ENCODE assay signal across 22 cellular contexts in the genomic region with DNA sequence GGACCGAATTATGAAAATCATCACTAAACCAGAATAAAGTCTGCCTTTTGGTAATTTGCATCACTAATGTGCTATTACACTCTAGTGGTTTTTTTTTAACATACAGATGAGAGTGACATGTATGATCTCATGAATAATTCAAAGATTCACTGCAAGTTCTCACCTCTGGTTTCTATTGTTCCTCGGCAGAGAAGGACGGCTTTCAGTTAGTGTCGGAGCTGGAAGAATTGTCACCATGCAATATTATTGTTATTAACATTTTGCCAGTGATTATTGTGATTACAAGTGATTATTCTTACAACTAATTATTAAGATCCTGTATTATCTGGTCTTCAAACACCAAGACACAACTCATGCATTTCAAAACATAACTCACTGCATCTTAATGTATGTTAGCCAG.
DNase-seq lines count a peak whose midpoint lies in the region; ATAC-seq and TF ChIP-seq lines count a peak whose summit lies in the region.
"Had no signal": no experiment of that assay in that cellular context is flagged by ENCODE, and none has a peak within 500 bp of the region (broad histone marks: within the 10 kb centered on the region; RNA-seq: fewer than 3 reads in every experiment).

No MANE protein-coding gene starts in this region.

- H3K27me3 Mint-ChIP-seq in natural killer cell treated with Interleukin-12 subunit alpha and Interleukin-12 subunit beta and Interleukin-15 and Interleukin-18, amount 100 ng/mL, for 72 hours, result no peaks in the 10 kb centered on the region
- H3K27me3 Mint-ChIP-seq: CD4-positive, alpha-beta T cell had no signal

- no peaks in the 10 kb centered on the region for H3K9me2 ChIP-seq in neural cell (ENCODE audit: insufficient read depth, low read length)

- ATAC-seq in natural killer cell treated with Interleukin-12 subunit alpha and Interleukin-12 subunit beta and Interleukin-15 and Interleukin-18, amount 100 ng/mL, for 72 hours, result no peak
- ATAC-seq: A549 had no signal

- H3K79me2 ChIP-seq in OCI-LY3 (ENCODE audit: low read length) (no peaks in the 10 kb centered on the region), neural cell (replicated peaks; ENCODE audit: insufficient read depth, low read length) (peaks cover 36% of the 10 kb centered on the region)

- H4K20me1 ChIP-seq in OCI-LY3 (ENCODE audit: insufficient read depth, low read length) (no peaks in the 10 kb centered on the region), neural cell (ENCODE audit: insufficient read depth) (no peaks in the 10 kb centered on the region)
- H4K20me1 ChIP-seq: BLaER1 treated with 17β-estradiol and CSF1 and Interleukin-3, amounts not matched to agents 10 nM and 100 nM had no signal

- H3K9ac ChIP-seq in OCI-LY3 (ENCODE audit: low read length), result no peak overlapping the region
- peak overlapping the region; percentile 60 for H3K9ac ChIP-seq in neural cell (ENCODE audit: low read length)
- H3K9ac ChIP-seq: BLaER1 treated with 17β-estradiol and CSF1 and Interleukin-3, amounts not matched to agents 10 nM and 100 nM had no signal

- H3K9me3 ChIP-seq in OCI-LY3 (ENCODE audit: insufficient read depth, low read length) (no peaks in the 10 kb centered on the region), neural cell (ENCODE audit: low read length) (no peaks in the 10 kb centered on the region)
- H3K9me3 ChIP-seq: A549; BE2C; BLaER1 treated with 17β-estradiol and CSF1 and Interleukin-3, amounts not matched to agents 10 nM and 100 nM; HAP-1 had no signal

- H3K27ac Mint-ChIP-seq in natural killer cell treated with Interleukin-12 subunit alpha and Interleukin-12 subunit beta and Interleukin-15 and Interleukin-18, amount 100 ng/mL, for 72 hours, result peak overlapping the region in 1 of 2 donors; percentile 78
- H3K27ac Mint-ChIP-seq: CD14-positive monocyte; CD4-positive, alpha-beta T cell; CD8-positive, alpha-beta memory T cell; HFFc6 had no signal

- H3K27ac ChIP-seq in OCI-LY3 (ENCODE audit: low read length), result no peak overlapping the region
- H3K27ac ChIP-seq in neural cell (ENCODE audit: low read length), result peak overlapping the region; percentile 96
- H3K27ac ChIP-seq: A549; BLaER1 treated with 17β-estradiol and CSF1 and Interleukin-3, amounts not matched to agents 10 nM and 100 nM had no signal

- peak; percentile 74 for TF ChIP-seq EP300 in neural cell (conservative IDR thresholded peaks at IDR 0.05; ENCODE audit: poor library complexity, severe bottlenecking)

- H3K27me3 ChIP-seq in OCI-LY3 (ENCODE audit: low read depth, low read length) (no peaks in the 10 kb centered on the region), neural cell (ENCODE audit: insufficient read depth, low read depth, low read length) (no peaks in the 10 kb centered on the region)
- H3K27me3 ChIP-seq: BE2C; BLaER1 treated with 17β-estradiol and CSF1 and Interleukin-3, amounts not matched to agents 10 nM and 100 nM had no signal

- peak; percentile 55 for TF ChIP-seq RAD21 in neural cell (conservative IDR thresholded peaks at IDR 0.05)

- peaks cover 39% of the 10 kb centered on the region for H3K4me1 ChIP-seq in OCI-LY3 (ENCODE audit: low read length)
- H3K4me1 ChIP-seq: HAP-1 had no signal

- H3K9me3 Mint-ChIP-seq in natural killer cell treated with Interleukin-12 subunit alpha and Interleukin-12 subunit beta and Interleukin-15 and Interleukin-18, amount 100 ng/mL, for 72 hours, result no peaks in the 10 kb centered on the region
- H3K9me3 Mint-ChIP-seq: CD14-positive monocyte; CD4-positive, alpha-beta T cell; CD8-positive, alpha-beta memory T cell; HFFc6 had no signal

- peaks cover 11% of the 10 kb centered on the region for H3F3A ChIP-seq in neural cell (ENCODE audit: insufficient read depth, low read length, poor library complexity, severe bottlenecking)

- DNase-seq in NCI-H1048 (lab: John Stamatoyannopoulos, UW) (peak; percentile 47), KG1 (lab: John Stamatoyannopoulos, UW) (no peak), DMS114 treated with DMSO at 0.1 percent for 48 hours (lab: John Stamatoyannopoulos, UW; ENCODE audit: unreplicated experiment) (no peak)
- DNase-seq in natural killer cell treated with Interleukin-12 subunit alpha and Interleukin-12 subunit beta and Interleukin-15 and Interleukin-18, amount 100 ng/mL, for 72 hours (ENCODE audit: low spot score), result no peak
- DNase-seq: 8988T; ACHN; AML-193; BE2C; CD4-positive, alpha-beta T cell; CD8-positive, alpha-beta memory T cell; DMS 273 treated with DMSO at 0.1 percent for 48 hours; DMS53; DMS79 treated with DMSO at 0.1 percent for 48 hours; GF-D8; GOT3; HFFc6 had no signal

- H3K36me3 ChIP-seq in OCI-LY3 (replicated peaks; ENCODE audit: low read depth, low read length) (no peaks in the 10 kb centered on the region), neural cell (ENCODE audit: insufficient read depth, low read length) (no peaks in the 10 kb centered on the region)
- H3K36me3 ChIP-seq: BE2C; BLaER1 treated with 17β-estradiol and CSF1 and Interleukin-3, amounts not matched to agents 10 nM and 100 nM; HAP-1 had no signal

- peak overlapping the region; percentile 44 for H3K4me2 ChIP-seq in OCI-LY3 (ENCODE audit: low read length)
- H3K4me2 ChIP-seq in neural cell (ENCODE audit: low read length), result peak overlapping the region; percentile 49
- H3K4me2 ChIP-seq: A549; BLaER1 treated with 17β-estradiol and CSF1 and Interleukin-3, amounts not matched to agents 10 nM and 100 nM had no signal

- H3K4me3 Mint-ChIP-seq in natural killer cell treated with Interleukin-12 subunit alpha and Interleukin-12 subunit beta and Interleukin-15 and Interleukin-18, amount 100 ng/mL, for 72 hours, result no peak overlapping the region
- H3K4me3 Mint-ChIP-seq: CD14-positive monocyte; CD4-positive, alpha-beta T cell; CD8-positive, alpha-beta memory T cell; HFFc6 had no signal

- peaks cover 15 to 44% of the 10 kb centered on the region in 2 donors for H3K4me1 Mint-ChIP-seq in natural killer cell treated with Interleukin-12 subunit alpha and Interleukin-12 subunit beta and Interleukin-15 and Interleukin-18, amount 100 ng/mL, for 72 hours (ENCODE audit: low read depth in 2 of 2)
- H3K4me1 Mint-ChIP-seq: CD8-positive, alpha-beta memory T cell had no signal

- H3K36me3 Mint-ChIP-seq in natural killer cell treated with Interleukin-12 subunit alpha and Interleukin-12 subunit beta and Interleukin-15 and Interleukin-18, amount 100 ng/mL, for 72 hours, result no peaks in the 10 kb centered on the region
- H3K36me3 Mint-ChIP-seq: CD14-positive monocyte; CD8-positive, alpha-beta memory T cell had no signal

- TF ChIP-seq CTCF in OCI-LY3 (IDR thresholded peaks at IDR 0.05; ENCODE audit: low read depth, low read length) (no peak), neural cell (IDR thresholded peaks at IDR 0.05; ENCODE audit: poor library complexity, severe bottlenecking) (no peak)

- no peak overlapping the region for H2AFZ ChIP-seq in OCI-LY3 (ENCODE audit: low read depth, low read length)
- H2AFZ ChIP-seq in neural cell (ENCODE audit: low read depth, low read length), result no peak overlapping the region

- H3K4me3 ChIP-seq in OCI-LY3 (ENCODE audit: low read length), result no peak overlapping the region
- peak overlapping the region; percentile 24 for H3K4me3 ChIP-seq in neural cell (ENCODE audit: low read length)
- H3K4me3 ChIP-seq: A549; BLaER1 treated with 17β-estradiol and CSF1 and Interleukin-3, amounts not matched to agents 10 nM and 100 nM; HAP-1 had no signal

TF ChIP-seq in neural cell, 6 proteins besides CTCF, POLR2A, EP300 and RAD21:
- TF ChIP-seq, protein P1, sequence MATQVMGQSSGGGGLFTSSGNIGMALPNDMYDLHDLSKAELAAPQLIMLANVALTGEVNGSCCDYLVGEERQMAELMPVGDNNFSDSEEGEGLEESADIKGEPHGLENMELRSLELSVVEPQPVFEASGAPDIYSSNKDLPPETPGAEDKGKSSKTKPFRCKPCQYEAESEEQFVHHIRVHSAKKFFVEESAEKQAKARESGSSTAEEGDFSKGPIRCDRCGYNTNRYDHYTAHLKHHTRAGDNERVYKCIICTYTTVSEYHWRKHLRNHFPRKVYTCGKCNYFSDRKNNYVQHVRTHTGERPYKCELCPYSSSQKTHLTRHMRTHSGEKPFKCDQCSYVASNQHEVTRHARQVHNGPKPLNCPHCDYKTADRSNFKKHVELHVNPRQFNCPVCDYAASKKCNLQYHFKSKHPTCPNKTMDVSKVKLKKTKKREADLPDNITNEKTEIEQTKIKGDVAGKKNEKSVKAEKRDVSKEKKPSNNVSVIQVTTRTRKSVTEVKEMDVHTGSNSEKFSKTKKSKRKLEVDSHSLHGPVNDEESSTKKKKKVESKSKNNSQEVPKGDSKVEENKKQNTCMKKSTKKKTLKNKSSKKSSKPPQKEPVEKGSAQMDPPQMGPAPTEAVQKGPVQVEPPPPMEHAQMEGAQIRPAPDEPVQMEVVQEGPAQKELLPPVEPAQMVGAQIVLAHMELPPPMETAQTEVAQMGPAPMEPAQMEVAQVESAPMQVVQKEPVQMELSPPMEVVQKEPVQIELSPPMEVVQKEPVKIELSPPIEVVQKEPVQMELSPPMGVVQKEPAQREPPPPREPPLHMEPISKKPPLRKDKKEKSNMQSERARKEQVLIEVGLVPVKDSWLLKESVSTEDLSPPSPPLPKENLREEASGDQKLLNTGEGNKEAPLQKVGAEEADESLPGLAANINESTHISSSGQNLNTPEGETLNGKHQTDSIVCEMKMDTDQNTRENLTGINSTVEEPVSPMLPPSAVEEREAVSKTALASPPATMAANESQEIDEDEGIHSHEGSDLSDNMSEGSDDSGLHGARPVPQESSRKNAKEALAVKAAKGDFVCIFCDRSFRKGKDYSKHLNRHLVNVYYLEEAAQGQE (IDR thresholded peaks at IDR 0.05; ENCODE audit: borderline replicate concordance), result peak; percentile 38
- TF ChIP-seq EZH2 (IDR thresholded peaks at IDR 0.05; ENCODE audit: borderline replicate concordance, insufficient read depth, low read length, poor library complexity, severe bottlenecking) (no peak), POLR2AphosphoS5 (IDR thresholded peaks at IDR 0.05) (peak; percentile 83), MXI1 (conservative IDR thresholded peaks at IDR 0.05; ENCODE audit: poor library complexity, severe bottlenecking) (no peak), SMC3 (conservative IDR thresholded peaks at IDR 0.05; ENCODE audit: poor library complexity) (peak; percentile 51), TAF1 (IDR thresholded peaks at IDR 0.05; ENCODE audit: low read depth) (no peak)
